Comparison of ENCODE assay signal across 20 cellular contexts in the genomic region with DNA sequence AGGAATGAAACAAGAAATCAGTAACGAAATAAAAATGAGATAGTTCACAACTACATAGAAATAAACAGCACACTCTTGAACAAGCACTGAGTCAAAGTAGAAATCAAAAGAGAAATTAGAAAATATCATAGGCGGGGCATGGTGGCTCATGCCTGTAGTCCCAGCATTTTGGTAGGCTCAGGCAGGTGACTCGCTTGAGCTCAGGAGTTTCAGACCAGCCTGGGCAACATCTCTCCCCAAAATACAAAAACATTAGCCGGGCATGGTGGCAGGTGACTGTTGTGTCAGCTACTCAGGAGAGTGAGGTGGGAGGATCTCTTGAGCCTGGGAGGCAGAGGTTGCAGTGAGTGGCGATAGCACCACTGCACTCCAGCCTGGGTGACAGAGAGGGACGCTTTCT.
DNase-seq lines count a peak whose midpoint lies in the region; ATAC-seq, FAIRE-seq and TF ChIP-seq lines count a peak whose summit lies in the region.
"Had no signal": no experiment of that assay in that cellular context is flagged by ENCODE, and none has a peak within 500 bp of the region (broad histone marks: within the 10 kb centered on the region; RNA-seq: fewer than 3 reads in every experiment).

No MANE protein-coding gene starts in this region.

- no peak for TF ChIP-seq POLR2A in A549 (IDR thresholded peaks at IDR 0.05; ENCODE audit: low read length)

- H3K4me3 Mint-ChIP-seq in astrocyte (ENCODE audit: unreplicated experiment) = no peak overlapping the region
- no peak overlapping the region for H3K4me3 Mint-ChIP-seq in stimulated activated naive CD8-positive, alpha-beta T cell treated with anti-CD3 and anti-CD28 coated beads, Interleukin-15, amount 100 ng/mL, for 72 hours
- H3K4me3 Mint-ChIP-seq: CD4-positive, alpha-beta memory T cell; HFFc6 had no signal

- no peaks in the 10 kb centered on the region for H3K36me3 ChIP-seq in astrocyte (ENCODE audit: insufficient read depth, low read length)
- H3K36me3 ChIP-seq: HAP-1 had no signal

- no peak overlapping the region for H3K27ac Mint-ChIP-seq in astrocyte (ENCODE audit: unreplicated experiment)
- H3K27ac Mint-ChIP-seq in stimulated activated naive CD8-positive, alpha-beta T cell treated with anti-CD3 and anti-CD28 coated beads, Interleukin-15, amount 100 ng/mL, for 72 hours = no peak overlapping the region
- H3K27ac Mint-ChIP-seq: CD4-positive, alpha-beta memory T cell; HFFc6 had no signal

- no peaks in the 10 kb centered on the region for H3K79me2 ChIP-seq in astrocyte (ENCODE audit: insufficient read depth, low read length)

- 20% methylated on average over 5 of the region's 6 CpGs for WGBS in A549 (ENCODE audit: missing lambda C conversion rate)
- WGBS in right cardiac atrium = 76% methylated on average over 6 of the region's 6 CpGs

- H3K36me3 Mint-ChIP-seq in astrocyte (ENCODE audit: low read depth, unreplicated experiment) = no peaks in the 10 kb centered on the region
- H3K36me3 Mint-ChIP-seq: CD4-positive, alpha-beta memory T cell had no signal

- H3K4me2 ChIP-seq in A549 (no peak overlapping the region), astrocyte (ENCODE audit: low read length) (no peak overlapping the region)

- no peak for TF ChIP-seq RAD21 in A549 (conservative IDR thresholded peaks at IDR 0.05 in 1 of 2, IDR thresholded peaks at IDR 0.05 in 1 of 2)

- intact Hi-C loops in right cardiac atrium (cut with DNase I) = no loop called here

- H3K4me1 ChIP-seq in A549 (no peaks in the 10 kb centered on the region), astrocyte (ENCODE audit: insufficient read depth, low read length) (no peaks in the 10 kb centered on the region), right cardiac atrium (ENCODE audit: control insufficient read depth, insufficient read depth, low read length) (no peaks in the 10 kb centered on the region)
- H3K4me1 ChIP-seq: HAP-1 had no signal

- no peaks in the 10 kb centered on the region for H3K27me3 Mint-ChIP-seq in astrocyte (ENCODE audit: low read depth, unreplicated experiment)
- H3K27me3 Mint-ChIP-seq in stimulated activated naive CD8-positive, alpha-beta T cell treated with anti-CD3 and anti-CD28 coated beads, Interleukin-15, amount 100 ng/mL, for 72 hours = no peaks in the 10 kb centered on the region
- H3K27me3 Mint-ChIP-seq: CD4-positive, alpha-beta memory T cell had no signal

- no peaks in the 10 kb centered on the region for H4K20me1 ChIP-seq in astrocyte (ENCODE audit: insufficient read depth, low read length)

- TF ChIP-seq EP300 in A549 (IDR thresholded peaks at IDR 0.05) = no peak

- POLR2A ChIA-PET in A549 (lab: Yijun Ruan, JAX) = no interaction called here

- no peak for DNase-seq in A549 (ENCODE audit: low read depth in 1 of 2, low spot score in 1 of 2)
- DNase-seq in NCI-H460 (ENCODE audit: extremely low read depth, low read depth) = peak; percentile 9
- DNase-seq in astrocyte (ENCODE audit: low read depth) = no peak
- DNase-seq in epithelial cell of esophagus (ENCODE audit: low read depth) = peak; percentile 25
- no peak for DNase-seq in stimulated activated naive CD8-positive, alpha-beta T cell treated with anti-CD3 and anti-CD28 coated beads, Interleukin-15, amount 100 ng/mL, for 72 hours
- no peak for DNase-seq in NCI-H2227 (lab: John Stamatoyannopoulos, UW; ENCODE audit: unreplicated experiment)
- DNase-seq in right cardiac atrium = no peak
- DNase-seq: 8988T, C1 segment of cervical spinal cord, Calu3, COR-L47, DMS53, DMS79 treated with DMSO at 0.1 percent for 48 hours, GF-D8, GOT3, HFFc6 had no signal

- no peaks in the 10 kb centered on the region for H3K9me3 Mint-ChIP-seq in astrocyte (ENCODE audit: unreplicated experiment)
- no peaks in the 10 kb centered on the region for H3K9me3 Mint-ChIP-seq in stimulated activated naive CD8-positive, alpha-beta T cell treated with anti-CD3 and anti-CD28 coated beads, Interleukin-15, amount 100 ng/mL, for 72 hours
- H3K9me3 Mint-ChIP-seq: CD4-positive, alpha-beta memory T cell; HFFc6 had no signal

- peak; percentile 51 for FAIRE-seq in A549 (lab: Jason Lieb, UNC)
- peak; percentile 78 for FAIRE-seq in astrocyte (lab: Jason Lieb, UNC)
- FAIRE-seq: GM12892, H54 had no signal

- no peak for ATAC-seq in A549
- ATAC-seq in stimulated activated naive CD8-positive, alpha-beta T cell treated with anti-CD3 and anti-CD28 coated beads, Interleukin-15, amount 100 ng/mL, for 72 hours = no peak
- no peak for ATAC-seq in right cardiac atrium

- H3K4me1 Mint-ChIP-seq in astrocyte (ENCODE audit: low read depth, unreplicated experiment) = no peaks in the 10 kb centered on the region
- no peaks in the 10 kb centered on the region for H3K4me1 Mint-ChIP-seq in stimulated activated naive CD8-positive, alpha-beta T cell treated with anti-CD3 and anti-CD28 coated beads, Interleukin-15, amount 100 ng/mL, for 72 hours
- H3K4me1 Mint-ChIP-seq: CD4-positive, alpha-beta memory T cell had no signal

- H3K9ac ChIP-seq in astrocyte (ENCODE audit: low read length) = no peak overlapping the region

- no peak for TF ChIP-seq CTCF in A549 (IDR thresholded peaks at IDR 0.05)
- TF ChIP-seq CTCF in astrocyte (IDR thresholded peaks at IDR 0.05; ENCODE audit: insufficient read depth, low read depth, low read length) = no peak
- no peak for TF ChIP-seq CTCF in epithelial cell of esophagus (IDR thresholded peaks at IDR 0.05; ENCODE audit: insufficient read depth, low read depth, low read length, missing control alignments)

- H3K9me3 ChIP-seq in A549 (no peaks in the 10 kb centered on the region), astrocyte (ENCODE audit: insufficient read depth, low read depth, low read length) (no peaks in the 10 kb centered on the region), right cardiac atrium (ENCODE audit: control insufficient read depth, low read length) (no peaks in the 10 kb centered on the region)
- H3K9me3 ChIP-seq: HAP-1 had no signal

- H3K27ac ChIP-seq in A549 (no peak overlapping the region), astrocyte (ENCODE audit: low read depth, low read length) (no peak overlapping the region), right cardiac atrium (ENCODE audit: low read length) (no peak overlapping the region)

- CTCF ChIA-PET in A549 (lab: Yijun Ruan, JAX) = no interaction called here

- H3K4me3 ChIP-seq in A549 = no peak overlapping the region
- no peak overlapping the region for H3K4me3 ChIP-seq in astrocyte (ENCODE audit: insufficient read depth, low read depth, low read length)
- H3K4me3 ChIP-seq in epithelial cell of esophagus (ENCODE audit: low read length) = no peak overlapping the region
- no peak overlapping the region for H3K4me3 ChIP-seq in right cardiac atrium (ENCODE audit: low read length)
- H3K4me3 ChIP-seq: HAP-1 had no signal

- H2AFZ ChIP-seq in astrocyte (ENCODE audit: low read depth, low read length) = no peak overlapping the region

- H3K27me3 ChIP-seq in astrocyte (ENCODE audit: insufficient read depth, low read length) = no peaks in the 10 kb centered on the region
- no peaks in the 10 kb centered on the region for H3K27me3 ChIP-seq in right cardiac atrium (ENCODE audit: control insufficient read depth, insufficient read depth)

TF ChIP-seq in A549, 52 proteins besides CTCF, POLR2A, EP300 and RAD21 (continues in another document):
- TF ChIP-seq RNF2 (IDR thresholded peaks at IDR 0.05; ENCODE audit: borderline replicate concordance, low read depth) = no peak
- TF ChIP-seq EHMT2 (IDR thresholded peaks at IDR 0.05; ENCODE audit: low read depth) = no peak
- no peak for TF ChIP-seq EHF (CRISPR knock-in tag; IDR thresholded peaks at IDR 0.05)
- TF ChIP-seq, protein P1, sequence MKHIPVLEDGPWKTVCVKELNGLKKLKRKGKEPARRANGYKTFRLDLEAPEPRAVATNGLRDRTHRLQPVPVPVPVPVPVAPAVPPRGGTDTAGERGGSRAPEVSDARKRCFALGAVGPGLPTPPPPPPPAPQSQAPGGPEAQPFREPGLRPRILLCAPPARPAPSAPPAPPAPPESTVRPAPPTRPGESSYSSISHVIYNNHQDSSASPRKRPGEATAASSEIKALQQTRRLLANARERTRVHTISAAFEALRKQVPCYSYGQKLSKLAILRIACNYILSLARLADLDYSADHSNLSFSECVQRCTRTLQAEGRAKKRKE (CRISPR knock-in tag; IDR thresholded peaks at IDR 0.05; ENCODE audit: low read depth) = no peak
- no peak for TF ChIP-seq ZNF302 (CRISPR knock-in tag; IDR thresholded peaks at IDR 0.05)
- TF ChIP-seq RFX5 (IDR thresholded peaks at IDR 0.05) = no peak
- TF ChIP-seq BHLHE40 (IDR thresholded peaks at IDR 0.05; ENCODE audit: low read depth, low read length) = no peak
- TF ChIP-seq, protein P2, sequence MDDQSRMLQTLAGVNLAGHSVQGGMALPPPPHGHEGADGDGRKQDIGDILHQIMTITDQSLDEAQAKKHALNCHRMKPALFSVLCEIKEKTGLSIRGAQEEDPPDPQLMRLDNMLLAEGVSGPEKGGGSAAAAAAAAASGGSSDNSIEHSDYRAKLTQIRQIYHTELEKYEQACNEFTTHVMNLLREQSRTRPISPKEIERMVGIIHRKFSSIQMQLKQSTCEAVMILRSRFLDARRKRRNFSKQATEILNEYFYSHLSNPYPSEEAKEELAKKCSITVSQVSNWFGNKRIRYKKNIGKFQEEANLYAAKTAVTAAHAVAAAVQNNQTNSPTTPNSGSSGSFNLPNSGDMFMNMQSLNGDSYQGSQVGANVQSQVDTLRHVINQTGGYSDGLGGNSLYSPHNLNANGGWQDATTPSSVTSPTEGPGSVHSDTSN (IDR thresholded peaks at IDR 0.05) = no peak
- TF ChIP-seq, protein P3, sequence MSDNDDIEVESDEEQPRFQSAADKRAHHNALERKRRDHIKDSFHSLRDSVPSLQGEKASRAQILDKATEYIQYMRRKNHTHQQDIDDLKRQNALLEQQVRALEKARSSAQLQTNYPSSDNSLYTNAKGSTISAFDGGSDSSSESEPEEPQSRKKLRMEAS (IDR thresholded peaks at IDR 0.05) = no peak
- no peak for TF ChIP-seq TFCP2L1 (CRISPR knock-in tag; IDR thresholded peaks at IDR 0.05)
- TF ChIP-seq HOXA7 (CRISPR knock-in tag; IDR thresholded peaks at IDR 0.05) = no peak
- TF ChIP-seq, protein P4, sequence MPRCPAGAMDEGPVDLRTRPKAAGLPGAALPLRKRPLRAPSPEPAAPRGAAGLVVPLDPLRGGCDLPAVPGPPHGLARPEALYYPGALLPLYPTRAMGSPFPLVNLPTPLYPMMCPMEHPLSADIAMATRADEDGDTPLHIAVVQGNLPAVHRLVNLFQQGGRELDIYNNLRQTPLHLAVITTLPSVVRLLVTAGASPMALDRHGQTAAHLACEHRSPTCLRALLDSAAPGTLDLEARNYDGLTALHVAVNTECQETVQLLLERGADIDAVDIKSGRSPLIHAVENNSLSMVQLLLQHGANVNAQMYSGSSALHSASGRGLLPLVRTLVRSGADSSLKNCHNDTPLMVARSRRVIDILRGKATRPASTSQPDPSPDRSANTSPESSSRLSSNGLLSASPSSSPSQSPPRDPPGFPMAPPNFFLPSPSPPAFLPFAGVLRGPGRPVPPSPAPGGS (IDR thresholded peaks at IDR 0.05) = no peak
- TF ChIP-seq NPAS2 (CRISPR knock-in tag; IDR thresholded peaks at IDR 0.05; ENCODE audit: borderline replicate concordance) = no peak
- no peak for TF ChIP-seq TP53 (CRISPR knock-in tag; IDR thresholded peaks at IDR 0.05)
- TF ChIP-seq MAFK (IDR thresholded peaks at IDR 0.05; ENCODE audit: partially characterized antibody) = no peak
- no peak for TF ChIP-seq KDM5A (IDR thresholded peaks at IDR 0.05)
- no peak for TF ChIP-seq HOXB5 (CRISPR knock-in tag; IDR thresholded peaks at IDR 0.05)

Comparison
In these comparisons a context has a peak if more than half of its experiments do, and no peak if none do; other contexts are left out.
1. DNase-seq: peak in NCI-H460 (single experiment) and epithelial cell of esophagus (single experiment); none in A549 (0 of 2), astrocyte (single experiment), stimulated activated naive CD8-positive, alpha-beta T cell treated with anti-CD3 and anti-CD28 coated beads, Interleukin-15, amount 100 ng/mL, for 72 hours (0 of 2), NCI-H2227 (single experiment) and right cardiac atrium (0 of 3).